In the genomic region with DNA sequence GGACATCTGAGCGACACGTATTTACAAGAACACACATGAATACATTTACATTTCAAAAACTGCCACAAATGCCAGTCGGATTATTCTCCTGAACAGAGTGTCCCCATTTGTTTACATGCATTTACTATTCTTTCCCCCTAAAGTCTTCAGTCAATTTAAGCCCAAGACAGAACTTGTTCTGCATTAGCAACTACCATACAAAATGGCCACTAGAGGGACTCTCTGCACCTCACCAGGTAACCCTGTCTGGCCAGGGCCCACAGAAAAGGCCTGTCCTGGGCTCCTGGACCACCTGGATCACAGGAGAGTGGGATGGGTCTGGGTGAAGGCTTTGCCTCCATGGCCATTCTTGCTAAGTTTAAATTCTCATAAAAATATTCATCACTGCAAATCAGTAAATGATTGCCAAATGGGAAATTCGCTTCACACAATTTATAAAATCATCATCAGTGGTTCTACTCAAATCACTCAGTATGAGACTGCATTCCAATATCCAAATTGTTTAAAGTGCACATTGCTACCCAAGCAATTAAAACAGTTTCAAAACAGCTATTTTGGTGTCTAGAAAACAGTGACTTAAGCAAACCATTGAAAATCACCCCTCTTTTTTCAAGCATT, we compare ENCODE assay signal across 8 cellular contexts. TPM values are rescaled to one million over a fixed set of nuclear protein-coding genes. Genes with fewer than 3 reads are reported as not detected.
DNase-seq lines count a peak whose midpoint lies in the region; TF ChIP-seq lines count a peak whose summit lies in the region.

No MANE protein-coding gene starts in this region.

- peaks cover 3% of the 10 kb centered on the region for H3K36me3 Mint-ChIP-seq in activated naive CD8-positive, alpha-beta T cell treated with anti-CD3 and anti-CD28 coated beads for 36 hours

- no peaks in the 10 kb centered on the region for H3K27me3 ChIP-seq in suprapubic skin

- DNase-seq in ACHN (peak; percentile 56), EL (peak; percentile 42), NCI-H1930 (lab: John Stamatoyannopoulos, UW) (peak; percentile 9 to 36), iPS DF 4.7 (ENCODE audit: extremely low read depth, low spot score) (peak; percentile 33), suprapubic skin (ENCODE audit: low spot score in 2 of 2) (no peak)
- no peak for DNase-seq in activated naive CD8-positive, alpha-beta T cell treated with anti-CD3 and anti-CD28 coated beads for 36 hours
- DNase-seq in effector CD8-positive, alpha-beta T cell (lab: John Stamatoyannopoulos, UW), result no peak
- DNase-seq in activated CD4-positive, alpha-beta T cell treated with anti-CD3 and anti-CD28 coated beads, Interleukin-2, amount 50 U/mL, for 48 hours, result no peak

- TF ChIP-seq POLR2A in suprapubic skin (IDR thresholded peaks at IDR 0.05), result no peak

- no peaks in the 10 kb centered on the region for H3K27me3 Mint-ChIP-seq in activated naive CD8-positive, alpha-beta T cell treated with anti-CD3 and anti-CD28 coated beads for 36 hours

- peaks cover 49% of the 10 kb centered on the region for H3K4me1 ChIP-seq in suprapubic skin

- in situ Hi-C loops in ACHN (cut with HindIII; ENCODE audit: low pct_ligation_motif_present, low pct_unique_long_range_greater_than_20kb, low sequenced_read_pairs), result no loop called here

- no peaks in the 10 kb centered on the region for H3K9me3 ChIP-seq in suprapubic skin

- peaks cover 2% of the 10 kb centered on the region for H3K36me3 ChIP-seq in suprapubic skin

- peak; percentile 28 to 63 for TF ChIP-seq CTCF in suprapubic skin (IDR thresholded peaks at IDR 0.05)

- H3K4me1 Mint-ChIP-seq in activated naive CD8-positive, alpha-beta T cell treated with anti-CD3 and anti-CD28 coated beads for 36 hours, result peaks cover 2% of the 10 kb centered on the region

- H3K27ac Mint-ChIP-seq in activated naive CD8-positive, alpha-beta T cell treated with anti-CD3 and anti-CD28 coated beads for 36 hours, result peak overlapping the region; percentile 25

- TF ChIP-seq EP300 in suprapubic skin (IDR thresholded peaks at IDR 0.05), result no peak

- no peak overlapping the region for H3K4me3 ChIP-seq in suprapubic skin

- H3K27ac ChIP-seq in suprapubic skin, result no peak overlapping the region

- 77% methylated on average over 4 of the region's 4 CpGs for WGBS in suprapubic skin

- no peak overlapping the region for H3K4me3 Mint-ChIP-seq in activated naive CD8-positive, alpha-beta T cell treated with anti-CD3 and anti-CD28 coated beads for 36 hours

- no peaks in the 10 kb centered on the region for H3K9me3 Mint-ChIP-seq in activated naive CD8-positive, alpha-beta T cell treated with anti-CD3 and anti-CD28 coated beads for 36 hours

RNA-seq across cellular contexts. Expression of a gene that starts 12.5 kb away (rescaled TPM):
- total RNA-seq in activated naive CD8-positive, alpha-beta T cell treated with anti-CD3 and anti-CD28 coated beads for 36 hours, result not detected
- 1 to 10 TPM in 1 of 4 donors, not detected in 3; 1.4 TPM for total RNA-seq in suprapubic skin

RNA-seq across cellular contexts. Expression of a gene that starts 23.8 kb away (rescaled TPM):
- not detected for total RNA-seq in activated naive CD8-positive, alpha-beta T cell treated with anti-CD3 and anti-CD28 coated beads for 36 hours
- not detected for total RNA-seq in suprapubic skin

Comparison
In these comparisons a context has a peak if more than half of its experiments do, and no peak if none do; other contexts are left out.
1. DNase-seq: peak in ACHN (single experiment), EL (single experiment), NCI-H1930 (2 of 2) and iPS DF 4.7 (single experiment); none in activated naive CD8-positive, alpha-beta T cell treated with anti-CD3 and anti-CD28 coated beads for 36 hours (single experiment), suprapubic skin (0 of 2), effector CD8-positive, alpha-beta T cell (single experiment) and activated CD4-positive, alpha-beta T cell treated with anti-CD3 and anti-CD28 coated beads, Interleukin-2, amount 50 U/mL, for 48 hours (0 of 2).